ENCODE assay signal across 8 cellular contexts in genomic region chr16:87854053-87854906, GRCh38. TPM values are rescaled to one million over a fixed set of nuclear protein-coding genes. Genes with fewer than 3 reads are reported as not detected.
DNase-seq lines count a peak whose midpoint lies in the region; ATAC-seq, FAIRE-seq and TF ChIP-seq lines count a peak whose summit lies in the region.

No MANE protein-coding gene starts in this region.

- TF ChIP-seq CTCF in D721Med (IDR thresholded peaks at IDR 0.05; ENCODE audit: insufficient read depth, missing control alignments) (no peak), choroid plexus epithelial cell (conservative IDR thresholded peaks at IDR 0.05; ENCODE audit: low read depth, low read length) (no peak), prostate gland (IDR thresholded peaks at IDR 0.05) (no peak)

- DNase-seq in D721Med (ENCODE audit: insufficient read length, low spot score) = peak; percentile 56
- DNase-seq in OCI-M1 (lab: John Stamatoyannopoulos, UW) = peak; percentile 97
- DNase-seq in choroid plexus epithelial cell (ENCODE audit: low read depth) = no peak
- DNase-seq in prostate gland (ENCODE audit: low spot score) = no peak
- no peak for DNase-seq in RPMI8226
- DNase-seq in inferior parietal cortex (ENCODE audit: extremely low spot score) = no peak
- no peak for DNase-seq in globus pallidus (ENCODE audit: low spot score)

- no peak for FAIRE-seq in D721Med (lab: Jason Lieb, UNC)

- no peak for TF ChIP-seq POLR2A in prostate gland (IDR thresholded peaks at IDR 0.05)

- H3K36me3 ChIP-seq in prostate gland = no peaks in the 10 kb centered on the region

- H3K4me3 ChIP-seq in choroid plexus epithelial cell (ENCODE audit: low read depth, low read length) = peak overlapping the region; percentile 57
- peak overlapping the region; percentile 0 to 17 for H3K4me3 ChIP-seq in prostate gland

- WGBS in prostate gland = 34% methylated on average over 19 of the region's 21 CpGs

- intact Hi-C loops in prostate gland (cut with DNase I) = loop anchor here (5.0 kb wide), 1 partner anchor 62 kb away; no protein-coding TSS in a partner anchor

- no peaks in the 10 kb centered on the region for H3K9me3 ChIP-seq in prostate gland

- peak overlapping the region; percentile 76 to 79 for H3K27ac ChIP-seq in prostate gland

- H3K27me3 ChIP-seq in prostate gland (replicated peaks; ENCODE audit: insufficient read depth) = no peaks in the 10 kb centered on the region

- H3K4me1 ChIP-seq in prostate gland (replicated peaks) = peaks cover 14% of the 10 kb centered on the region

- ATAC-seq in HG03354 (IDR thresholded peaks at IDR 0.05; ENCODE audit: poor library complexity, severe bottlenecking, unreplicated experiment) = no peak

RNA-seq across cellular contexts. Expression of gene SLC7A5, which starts 15.0 kb away (rescaled TPM):
- total RNA-seq in prostate gland = 100 to 1,000 TPM in 1 of 2 donors, 1 to 10 TPM in 1; 3.3 to 232 TPM

Comparison
In these comparisons a context has a peak if more than half of its experiments do, and no peak if none do; other contexts are left out.
1. DNase-seq: peak in D721Med (single experiment) and OCI-M1 (single experiment); none in choroid plexus epithelial cell (single experiment), prostate gland (single experiment), RPMI8226 (single experiment), inferior parietal cortex (single experiment) and globus pallidus (single experiment).